28 cellular contexts compared by ENCODE assay signal in the genomic region with DNA sequence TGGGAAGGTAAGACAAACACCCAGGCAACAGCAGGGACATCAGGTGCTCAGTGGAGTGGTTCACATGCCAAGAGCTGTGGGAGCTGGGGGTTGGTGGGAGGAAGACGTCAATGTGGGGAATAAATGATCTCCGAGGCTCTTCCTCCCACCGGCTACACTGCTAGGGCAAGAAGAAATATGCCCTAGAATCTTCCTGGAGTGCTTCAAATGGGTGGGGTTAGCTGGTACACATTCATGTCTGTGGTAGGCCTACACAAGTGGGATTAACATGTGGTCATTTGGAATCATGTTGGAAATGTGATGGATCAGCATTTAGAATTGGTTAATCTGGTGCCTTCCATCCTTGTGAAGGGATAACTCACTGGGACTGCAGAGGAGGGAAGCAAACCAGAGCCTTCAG. TPM values are rescaled to one million over a fixed set of nuclear protein-coding genes. Genes with fewer than 3 reads are reported as not detected.
A peak's percentile ranks its signal among the peaks of the same experiment; 100 is the strongest.
DNase-seq lines count a peak whose midpoint lies in the region; ATAC-seq and TF ChIP-seq lines count a peak whose summit lies in the region.
"Had no signal": no experiment of that assay in that cellular context is flagged by ENCODE, and none has a peak within 500 bp of the region (broad histone marks: within the 10 kb centered on the region; RNA-seq: fewer than 3 reads in every experiment).

No MANE protein-coding gene starts in this region.

- H3K4me3 Mint-ChIP-seq in MCF 10A (ENCODE audit: unreplicated experiment) (no peak overlapping the region), mesothelial cell of epicardium (no peak overlapping the region), Caco-2 (ENCODE audit: unreplicated experiment) (no peak overlapping the region)
- no peak overlapping the region for H3K4me3 Mint-ChIP-seq in activated T-helper 17 cell treated with anti-CD3 and anti-CD28 coated beads, Interleukin-2, amount 50 U/mL, for 72 hours
- H3K4me3 Mint-ChIP-seq in CD8-positive, alpha-beta T cell, result no peak overlapping the region
- H3K4me3 Mint-ChIP-seq: activated naive CD8-positive, alpha-beta T cell; CD8-positive, alpha-beta memory T cell; H9 had no signal

- H3K27me3 ChIP-seq in breast epithelium (no peaks in the 10 kb centered on the region), thyroid gland (no peaks in the 10 kb centered on the region), Caco-2 (replicated peaks; ENCODE audit: control insufficient read depth, insufficient read depth, low read length) (no peaks in the 10 kb centered on the region)
- no peaks in the 10 kb centered on the region for H3K27me3 ChIP-seq in CD8-positive, alpha-beta T cell (ENCODE audit: insufficient read depth, low read length)
- H3K27me3 ChIP-seq: ascending aorta, left lung, upper lobe of right lung had no signal

- H3K36me3 ChIP-seq in breast epithelium (no peaks in the 10 kb centered on the region), thyroid gland (no peaks in the 10 kb centered on the region), Caco-2 (ENCODE audit: control insufficient read depth, insufficient read depth, low read length) (no peaks in the 10 kb centered on the region; the same call in 1 of the 2 replicates)
- no peaks in the 10 kb centered on the region for H3K36me3 ChIP-seq in CD8-positive, alpha-beta T cell (ENCODE audit: insufficient read depth, low read length)
- H3K36me3 ChIP-seq: ascending aorta, left lung, upper lobe of right lung had no signal

- TF ChIP-seq CTCF in breast epithelium (IDR thresholded peaks at IDR 0.05), result no peak
- no peak for TF ChIP-seq CTCF in MCF 10A (IDR thresholded peaks at IDR 0.05; ENCODE audit: unreplicated experiment)
- TF ChIP-seq CTCF in mesothelial cell of epicardium (IDR thresholded peaks at IDR 0.05; ENCODE audit: unreplicated experiment), result no peak
- TF ChIP-seq CTCF in thyroid gland (IDR thresholded peaks at IDR 0.05), result no peak
- TF ChIP-seq CTCF in CD8-positive, alpha-beta T cell (IDR thresholded peaks at IDR 0.05), result no peak
- TF ChIP-seq CTCF in Caco-2 (IDR thresholded peaks at IDR 0.05; ENCODE audit: insufficient read depth in 1 of 2, low read depth in 1 of 2, low read length in 1 of 2, severe bottlenecking in 1 of 2, unreplicated experiment in 1 of 2), result no peak

- H3K4me3 ChIP-seq in breast epithelium (no peak overlapping the region), thyroid gland (replicated peaks in 1 of 3) (no peak overlapping the region), Caco-2 (ENCODE audit: low read depth, low read length) (no peak overlapping the region)
- H3K4me3 ChIP-seq in CD8-positive, alpha-beta T cell (ENCODE audit: low read depth, low read length), result no peak overlapping the region
- H3K4me3 ChIP-seq: ascending aorta, coronary artery, left lung, psoas muscle, upper lobe of right lung had no signal

- intact Hi-C loops in breast epithelium (cut with DNase I; ENCODE audit: low total_unique reads), result no loop called here
- intact Hi-C loops in MCF 10A (cut with micrococcal nuclease), result no loop called here
- intact Hi-C loops in thyroid gland (cut with DNase I), result no loop called here
- intact Hi-C loops in CD8-positive, alpha-beta T cell (cut with DNase I, micrococcal nuclease), result no loop called here
- intact Hi-C loops in Caco-2 (cut with micrococcal nuclease; ENCODE audit: unreplicated experiment), result no loop called here

- H3K4me1 Mint-ChIP-seq in MCF 10A (ENCODE audit: insufficient read depth, unreplicated experiment), result peaks cover 9% of the 10 kb centered on the region
- peaks cover 7% of the 10 kb centered on the region for H3K4me1 Mint-ChIP-seq in activated T-helper 17 cell treated with anti-CD3 and anti-CD28 coated beads, Interleukin-2, amount 50 U/mL, for 72 hours
- H3K4me1 Mint-ChIP-seq in mesothelial cell of epicardium, result peaks cover 22% of the 10 kb centered on the region
- H3K4me1 Mint-ChIP-seq in CD8-positive, alpha-beta T cell (ENCODE audit: low read depth), result peaks cover 11% of the 10 kb centered on the region
- no peaks in the 10 kb centered on the region for H3K4me1 Mint-ChIP-seq in Caco-2 (ENCODE audit: low read depth, unreplicated experiment)

- DNase-seq in breast epithelium (ENCODE audit: low spot score in 2 of 2) (no peak), MCF 10A (ENCODE audit: unreplicated experiment) (no peak), mesothelial cell of epicardium (ENCODE audit: low spot score in 2 of 2, unreplicated experiment in 2 of 2) (no peak), thyroid gland (no peak), Caco-2 (no peak)
- DNase-seq in CD8-positive, alpha-beta T cell, result no peak
- DNase-seq: 8988T; activated CD4-positive, alpha-beta T cell treated with anti-CD3 and anti-CD28 coated beads for 4 hours; activated T-cell treated with anti-CD3 and anti-CD28 coated beads for 4 hours; CD8-positive, alpha-beta memory T cell; DMS 273 treated with DMSO at 0.1 percent for 48 hours; erythroblast; glutamatergic neuron; H9; left lung; NCI-H1436 treated with DMSO at 0.1 percent for 48 hours; psoas muscle; stimulated activated CD4-positive, alpha-beta T cell treated with anti-CD3 and anti-CD28 coated beads, Interleukin-4, amount 100 ng/mL, for 24 hours; substantia nigra; T-helper 9 cell; upper lobe of right lung had no signal

- no peaks in the 10 kb centered on the region for H3K9me3 Mint-ChIP-seq in MCF 10A (ENCODE audit: unreplicated experiment)
- no peaks in the 10 kb centered on the region for H3K9me3 Mint-ChIP-seq in activated T-helper 17 cell treated with anti-CD3 and anti-CD28 coated beads, Interleukin-2, amount 50 U/mL, for 72 hours
- no peaks in the 10 kb centered on the region for H3K9me3 Mint-ChIP-seq in mesothelial cell of epicardium
- H3K9me3 Mint-ChIP-seq in CD8-positive, alpha-beta T cell, result no peaks in the 10 kb centered on the region
- H3K9me3 Mint-ChIP-seq in Caco-2 (ENCODE audit: unreplicated experiment), result no peaks in the 10 kb centered on the region
- H3K9me3 Mint-ChIP-seq: CD8-positive, alpha-beta memory T cell; H9 had no signal

- H3K27ac ChIP-seq in breast epithelium, result peak overlapping the region; percentile 10 to 51
- H3K27ac ChIP-seq in thyroid gland, result peak overlapping the region in 2 of 3 donors; percentile 11 to 71
- H3K27ac ChIP-seq in CD8-positive, alpha-beta T cell (ENCODE audit: low read depth, low read length), result no peak overlapping the region
- H3K27ac ChIP-seq: KMS-11, psoas muscle, upper lobe of right lung, VCaP had no signal

- H3K27ac Mint-ChIP-seq in MCF 10A (ENCODE audit: low read depth, unreplicated experiment) (no peak overlapping the region), mesothelial cell of epicardium (peak overlapping the region; percentile 83), Caco-2 (ENCODE audit: unreplicated experiment) (no peak overlapping the region)
- H3K27ac Mint-ChIP-seq in activated T-helper 17 cell treated with anti-CD3 and anti-CD28 coated beads, Interleukin-2, amount 50 U/mL, for 72 hours, result peak overlapping the region; percentile 75
- no peak overlapping the region for H3K27ac Mint-ChIP-seq in CD8-positive, alpha-beta T cell
- H3K27ac Mint-ChIP-seq: activated naive CD8-positive, alpha-beta T cell had no signal

- no peaks in the 10 kb centered on the region for H3K9me3 ChIP-seq in breast epithelium
- no peaks in the 10 kb centered on the region for H3K9me3 ChIP-seq in thyroid gland
- no peaks in the 10 kb centered on the region for H3K9me3 ChIP-seq in CD8-positive, alpha-beta T cell (ENCODE audit: low read length)
- no peaks in the 10 kb centered on the region for H3K9me3 ChIP-seq in Caco-2
- H3K9me3 ChIP-seq: ascending aorta, left lung, psoas muscle, upper lobe of right lung had no signal

- H3K27me3 Mint-ChIP-seq in MCF 10A (ENCODE audit: insufficient read depth, unreplicated experiment) (no peaks in the 10 kb centered on the region), mesothelial cell of epicardium (ENCODE audit: low read depth) (no peaks in the 10 kb centered on the region), Caco-2 (ENCODE audit: insufficient read depth, unreplicated experiment) (no peaks in the 10 kb centered on the region)
- H3K27me3 Mint-ChIP-seq in activated T-helper 17 cell treated with anti-CD3 and anti-CD28 coated beads, Interleukin-2, amount 50 U/mL, for 72 hours, result no peaks in the 10 kb centered on the region
- no peaks in the 10 kb centered on the region for H3K27me3 Mint-ChIP-seq in CD8-positive, alpha-beta T cell (ENCODE audit: low read depth)
- H3K27me3 Mint-ChIP-seq: activated naive CD8-positive, alpha-beta T cell; CD8-positive, alpha-beta memory T cell had no signal

- H3K4me1 ChIP-seq in breast epithelium (no peaks in the 10 kb centered on the region), thyroid gland (peaks cover 18 to 31% of the 10 kb centered on the region in 2 donors), Caco-2 (no peaks in the 10 kb centered on the region)
- no peaks in the 10 kb centered on the region for H3K4me1 ChIP-seq in CD8-positive, alpha-beta T cell (ENCODE audit: insufficient read depth, low read length)
- H3K4me1 ChIP-seq: ascending aorta, psoas muscle had no signal

- TF ChIP-seq POLR2A in breast epithelium (IDR thresholded peaks at IDR 0.05) (no peak), thyroid gland (IDR thresholded peaks at IDR 0.05) (no peak)

- CTCF ChIA-PET in MCF 10A (lab: Yijun Ruan, JAX), result interaction anchor here (0.6 to 1.1 kb wide), 3 partner anchors 10 to 241 kb away, joined by 3 to 7 read pairs (median 3); no protein-coding TSS in a partner anchor
- CTCF ChIA-PET in CD8-positive, alpha-beta T cell (lab: Charles Lee), result interaction anchor here (1.2 to 1.5 kb wide), 2 partner anchors 10 to 292 kb away, joined by 3 to 4 read pairs; no protein-coding TSS in a partner anchor
- CTCF ChIA-PET in Caco-2 (lab: Charles Lee), result no interaction called here

- 88 to 92% methylated on average over 3 of the region's 3 CpGs for WGBS in thyroid gland, 2 donors

- no peak for ATAC-seq in activated T-helper 17 cell treated with anti-CD3 and anti-CD28 coated beads, Interleukin-2, amount 50 U/mL, for 72 hours (replicated peaks)
- no peak for ATAC-seq in CD8-positive, alpha-beta T cell
- ATAC-seq in GM21529 (IDR thresholded peaks at IDR 0.05; ENCODE audit: unreplicated experiment), result no peak
- ATAC-seq: left lung, psoas muscle, upper lobe of right lung had no signal

- BruUV-seq in MCF 10A (replicated peaks; lab: Mats Ljungman, UMichigan) (no TSS peak), Caco-2 (replicated peaks; lab: Mats Ljungman, UMichigan) (no TSS peak)

- H3K36me3 Mint-ChIP-seq in MCF 10A (ENCODE audit: insufficient read depth, unreplicated experiment) (peaks cover 14% of the 10 kb centered on the region), mesothelial cell of epicardium (peaks cover 4% of the 10 kb centered on the region), Caco-2 (ENCODE audit: insufficient read depth, unreplicated experiment) (peaks cover 6% of the 10 kb centered on the region)
- no peaks in the 10 kb centered on the region for H3K36me3 Mint-ChIP-seq in activated T-helper 17 cell treated with anti-CD3 and anti-CD28 coated beads, Interleukin-2, amount 50 U/mL, for 72 hours (ENCODE audit: low read depth)
- H3K36me3 Mint-ChIP-seq in CD8-positive, alpha-beta T cell, result peaks cover 18% of the 10 kb centered on the region

- POLR2A ChIA-PET in MCF 10A (lab: Yijun Ruan, JAX), result no interaction called here
- POLR2A ChIA-PET in CD8-positive, alpha-beta T cell (lab: Charles Lee), result no interaction called here
- POLR2A ChIA-PET in Caco-2 (lab: Charles Lee), result no interaction called here

RNA-seq across cellular contexts. Expression of a gene that starts 12.4 kb away (rescaled TPM):
- total RNA-seq in breast epithelium (100 to 1,000 TPM; 111 to 155 (median 124) TPM), MCF 10A (2022) (107 and 162 TPM in 2 replicates), mesothelial cell of epicardium (93.6 to 100 TPM (median 98.3 TPM) in 3 replicates), thyroid gland (100 to 1,000 TPM; 146 to 287 (median 172) TPM), Caco-2 (2022) (225 and 237 TPM in 2 replicates)
- 100 to 1,000 TPM in 1 of 2 donors, 10 to 100 TPM in 1; 57.8 to 185 TPM for total RNA-seq in activated T-helper 17 cell treated with anti-CD3 and anti-CD28 coated beads, Interleukin-2, amount 50 U/mL, for 72 hours
- 1,000 to 10,000 TPM; 1,270 to 1,311 TPM for total RNA-seq in CD8-positive, alpha-beta T cell

Comparison
In these comparisons a context has a peak if more than half of its experiments do, and no peak if none do; other contexts are left out.
1. H3K27ac Mint-ChIP-seq: peak in activated T-helper 17 cell treated with anti-CD3 and anti-CD28 coated beads, Interleukin-2, amount 50 U/mL, for 72 hours (single experiment) and mesothelial cell of epicardium (single experiment); none in MCF 10A (single experiment), CD8-positive, alpha-beta T cell (single experiment) and Caco-2 (single experiment).